In the genomic region with DNA sequence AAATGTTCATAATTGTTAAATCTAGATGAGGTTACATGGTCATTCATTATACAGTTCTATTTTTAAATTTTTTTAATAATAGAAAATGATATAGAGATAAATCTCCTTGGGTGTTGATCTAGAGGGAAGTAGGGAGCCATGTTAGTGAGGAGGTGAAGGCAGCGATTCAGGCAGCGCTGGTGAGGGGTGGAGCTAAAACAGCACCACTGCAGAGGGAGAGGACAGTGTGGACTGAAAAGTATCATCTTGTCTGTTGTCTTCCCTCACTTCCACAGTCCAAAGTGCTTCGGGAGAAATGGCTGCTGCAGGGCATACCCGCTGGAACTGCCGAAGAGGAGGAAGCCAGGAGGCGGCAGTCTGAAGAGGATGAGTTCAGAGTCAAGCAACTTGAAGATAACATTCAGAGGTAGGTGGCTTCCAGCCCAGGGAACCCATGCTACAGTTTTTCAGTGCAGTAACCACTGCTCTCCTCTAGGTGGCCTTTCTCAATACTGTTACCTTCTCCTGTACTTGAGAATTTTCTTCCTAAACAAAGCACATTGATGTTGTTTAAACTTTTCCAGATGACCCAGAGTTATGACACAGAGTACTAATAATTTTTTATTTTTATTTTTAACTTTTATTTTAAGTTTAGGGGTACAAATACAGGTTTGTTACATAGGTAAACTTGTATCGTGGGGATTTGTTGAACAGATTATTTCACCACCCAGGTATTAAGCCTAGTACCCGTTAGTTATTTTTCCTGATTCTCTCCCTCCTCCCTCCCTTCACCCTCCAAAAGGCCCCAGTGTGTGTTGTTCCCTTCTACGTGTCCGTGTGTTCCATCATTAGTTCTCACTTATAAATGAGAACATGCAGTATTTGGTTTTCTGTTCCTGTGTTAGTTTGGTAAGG, we compare ENCODE assay signal across 8 cellular contexts.
DNase-seq lines count a peak whose midpoint lies in the region; ATAC-seq, FAIRE-seq and TF ChIP-seq lines count a peak whose summit lies in the region.

No MANE protein-coding gene starts in this region.

- H3K4ac ChIP-seq in IMR-90 (ENCODE audit: low read depth, low read length), result no peak overlapping the region; the same call in 1 of the 2 replicates

- peak; percentile 44 for TF ChIP-seq RAD21 in IMR-90 (IDR thresholded peaks at IDR 0.05; ENCODE audit: low read length)

- peak; percentile 67 for ATAC-seq in GM19467 (IDR thresholded peaks at IDR 0.05; ENCODE audit: unreplicated experiment)
- ATAC-seq in IMR-90 (ENCODE audit: low read depth), result peak; percentile 71
- no peak for ATAC-seq in HG02610 (IDR thresholded peaks at IDR 0.05; ENCODE audit: unreplicated experiment)
- no peak for ATAC-seq in esophagus mucosa

- H3K9me3 Mint-ChIP-seq in activated CD4-positive, alpha-beta memory T cell treated with anti-CD3 and anti-CD28 coated beads for 36 hours, result no peaks in the 10 kb centered on the region

- CTCF ChIA-PET in IMR-90 (lab: Yijun Ruan, JAX), result interaction anchor here (0.6 to 1.0 kb wide), 4 partner anchors 21 to 415 kb away, joined by 3 read pairs; no protein-coding TSS in a partner anchor
- CTCF ChIA-PET in activated CD4-positive, alpha-beta memory T cell treated with anti-CD3 and anti-CD28 coated beads for 36 hours (lab: Charles Lee), result interaction anchor here (0.6 to 1.3 kb wide), 7 partner anchors 19 to 812 kb away, joined by 3 to 5 read pairs (median 4); no protein-coding TSS in a partner anchor

- H3K4me1 ChIP-seq in IMR-90 (ENCODE audit: control insufficient read depth, insufficient read depth, low read length) (no peaks in the 10 kb centered on the region), hepatocyte (ENCODE audit: insufficient read depth) (no peaks in the 10 kb centered on the region), transverse colon (no peaks in the 10 kb centered on the region)

- no peak overlapping the region for H2BK15ac ChIP-seq in IMR-90 (ENCODE audit: low read depth, low read length)

- H4K5ac ChIP-seq in IMR-90 (ENCODE audit: low read depth, low read length), result no peak overlapping the region

- no peaks in the 10 kb centered on the region for H3K79me2 ChIP-seq in hepatocyte

- H3K36me3 Mint-ChIP-seq in activated CD4-positive, alpha-beta memory T cell treated with anti-CD3 and anti-CD28 coated beads for 36 hours, result no peaks in the 10 kb centered on the region

- H3K4me1 Mint-ChIP-seq in activated CD4-positive, alpha-beta memory T cell treated with anti-CD3 and anti-CD28 coated beads for 36 hours (ENCODE audit: low read depth), result peaks cover 9% of the 10 kb centered on the region

- H3K9me3 ChIP-seq in IMR-90 (ENCODE audit: control insufficient read depth, insufficient read depth, low read length), result no peaks in the 10 kb centered on the region
- H3K9me3 ChIP-seq in hepatocyte (ENCODE audit: low read depth), result no peaks in the 10 kb centered on the region
- no peaks in the 10 kb centered on the region for H3K9me3 ChIP-seq in transverse colon

- H2AK5ac ChIP-seq in IMR-90 (ENCODE audit: low read depth, low read length), result no peak overlapping the region

- H3K4me3 Mint-ChIP-seq in activated CD4-positive, alpha-beta memory T cell treated with anti-CD3 and anti-CD28 coated beads for 36 hours, result peak overlapping the region; percentile 33

- H4K8ac ChIP-seq in IMR-90 (ENCODE audit: low read depth in 2 of 2, low read length in 2 of 2), result peak overlapping the region in 1 of 2 experiments; percentile 28; a peak in 1 of 4 replicates

- POLR2A ChIA-PET in IMR-90 (lab: Charles Lee; ENCODE audit: unreplicated experiment), result no interaction called here
- POLR2A ChIA-PET in activated CD4-positive, alpha-beta memory T cell treated with anti-CD3 and anti-CD28 coated beads for 36 hours (lab: Charles Lee), result no interaction called here

- peak overlapping the region; percentile 71; the same call in 1 of the 2 replicates for H3K14ac ChIP-seq in IMR-90 (replicated peaks; ENCODE audit: low read depth, low read length)

- H3K9me2 ChIP-seq in hepatocyte (replicated peaks; ENCODE audit: insufficient read depth), result no peaks in the 10 kb centered on the region

- no CpG with 5 or more reads among the region's 10 CpGs for WGBS in IMR-90 (ENCODE audit: extremely low coverage in 2 of 2, insufficient read length in 1 of 2), 2 experiments
- WGBS in hepatocyte (ENCODE audit: low lambda C conversion rate, missing lambda C conversion rate), result 76% methylated on average over 10 of the region's 10 CpGs
- WGBS in transverse colon (ENCODE audit: low coverage in 1 of 2), 2 donors, result 80 to 82% methylated on average over 6 to 10 of the region's 10 CpGs

- dilution Hi-C loops in IMR-90 (cut with HindIII; ENCODE audit: low sequenced_read_pairs, unreplicated experiment), result no loop called here

- H3K27ac ChIP-seq in IMR-90 (ENCODE audit: insufficient read depth, low read length) (no peak overlapping the region), hepatocyte (no peak overlapping the region), transverse colon (no peak overlapping the region)

- no peak for TF ChIP-seq POLR2A in IMR-90 (IDR thresholded peaks at IDR 0.05; ENCODE audit: low read depth, low read length)
- TF ChIP-seq POLR2A in transverse colon (IDR thresholded peaks at IDR 0.05), result no peak

- BruUV-seq in IMR-90 (replicated peaks; lab: Mats Ljungman, UMichigan), result no TSS peak

- H4K20me1 ChIP-seq in IMR-90 (ENCODE audit: insufficient read depth, low read length), result peaks cover 3% of the 10 kb centered on the region; the same call in 1 of the 2 replicates
- no peaks in the 10 kb centered on the region for H4K20me1 ChIP-seq in hepatocyte (ENCODE audit: insufficient read depth, poor library complexity, severe bottlenecking)

- H3K36me3 ChIP-seq in IMR-90 (ENCODE audit: control insufficient read depth, insufficient read depth, low read length), result peaks cover 2% of the 10 kb centered on the region; the same call in 1 of the 2 replicates
- no peaks in the 10 kb centered on the region for H3K36me3 ChIP-seq in hepatocyte (replicated peaks; ENCODE audit: insufficient read depth, low read depth)
- H3K36me3 ChIP-seq in transverse colon, result no peaks in the 10 kb centered on the region

- H3K9ac ChIP-seq in IMR-90 (ENCODE audit: low read depth, low read length), result no peak overlapping the region

- peaks cover 18 to 42% of the 10 kb centered on the region in 2 experiments for H3K79me1 ChIP-seq in IMR-90 (ENCODE audit: low read depth in 1 of 2, low read length in 2 of 2)

- DNase-seq in D721Med (ENCODE audit: insufficient read length, low spot score), result peak; percentile 22
- DNase-seq in IMR-90, result peak; percentile 41
- peak; percentile 46 for DNase-seq in activated CD4-positive, alpha-beta memory T cell treated with anti-CD3 and anti-CD28 coated beads for 36 hours
- DNase-seq in hepatocyte (ENCODE audit: low spot score), result peak; percentile 47
- DNase-seq in transverse colon, result no peak

- H2BK120ac ChIP-seq in IMR-90 (ENCODE audit: low read depth, low read length), result no peak overlapping the region

- peak overlapping the region; percentile 84 for H2AK9ac ChIP-seq in IMR-90 (replicated peaks; ENCODE audit: low read depth, low read length, poor library complexity)

- H2AFZ ChIP-seq in IMR-90 (replicated peaks; ENCODE audit: low read length, poor library complexity), result peak overlapping the region; percentile 65
- H2AFZ ChIP-seq in hepatocyte, result no peak overlapping the region

- no peak overlapping the region for H3K56ac ChIP-seq in IMR-90 (ENCODE audit: extremely low read depth, insufficient read depth, low read length)

- H3K9me1 ChIP-seq in IMR-90 (ENCODE audit: insufficient read depth, low read length), result peaks cover 16% of the 10 kb centered on the region

- no peak overlapping the region for H3K23ac ChIP-seq in IMR-90 (ENCODE audit: low read depth, low read length)

- intact Hi-C loops in IMR-90 (cut with micrococcal nuclease) (loop anchor here (10.0 kb wide), 1 partner anchor 116 kb away; no protein-coding TSS in a partner anchor), transverse colon (cut with DNase I; ENCODE audit: low total_unique reads) (no loop called here)
- intact Hi-C loops in activated CD4-positive, alpha-beta memory T cell treated with anti-CD3 and anti-CD28 coated beads for 36 hours (cut with micrococcal nuclease), result loop anchor here (10.0 kb wide), 3 partner anchors 306 to 766 kb away; a partner anchor contains a TSS

- no peak overlapping the region for H2BK5ac ChIP-seq in IMR-90 (ENCODE audit: low read depth, low read length, poor library complexity, severe bottlenecking)

- FAIRE-seq in D721Med (lab: Jason Lieb, UNC), result no peak

- in situ Hi-C loops in IMR-90 (cut with MboI; ENCODE audit: low sequenced_read_pairs), result no loop called here
- in situ Hi-C loops in transverse colon (cut with MboI; ENCODE audit: low pct_ligation_motif_present in 1 of 4, low pct_unique_long_range_greater_than_20kb in 1 of 4, low sequenced_read_pairs in 3 of 4), result no loop called here

- H3K27me3 Mint-ChIP-seq in activated CD4-positive, alpha-beta memory T cell treated with anti-CD3 and anti-CD28 coated beads for 36 hours, result peaks cover 10% of the 10 kb centered on the region

- no peak overlapping the region for H3K4me3 ChIP-seq in IMR-90 (ENCODE audit: insufficient read depth, low read depth, low read length)
- H3K4me3 ChIP-seq in hepatocyte, result no peak overlapping the region
- H3K4me3 ChIP-seq in transverse colon, result no peak overlapping the region

- TF ChIP-seq CTCF in D721Med (IDR thresholded peaks at IDR 0.05; ENCODE audit: insufficient read depth, missing control alignments) (peak; percentile 12), IMR-90 (conservative IDR thresholded peaks at IDR 0.05; ENCODE audit: low read depth, low read length) (peak; percentile 56), hepatocyte (IDR thresholded peaks at IDR 0.05; ENCODE audit: poor library complexity) (peak; percentile 41), transverse colon (IDR thresholded peaks at IDR 0.05) (peak; percentile 25 to 60 (median 55))

- H3K18ac ChIP-seq in IMR-90 (ENCODE audit: low read depth, low read length), result no peak overlapping the region

- H3K27me3 ChIP-seq in IMR-90 (ENCODE audit: control insufficient read depth, insufficient read depth, low read length) (no peaks in the 10 kb centered on the region), hepatocyte (no peaks in the 10 kb centered on the region), transverse colon (no peaks in the 10 kb centered on the region)

- H3K4me2 ChIP-seq in IMR-90 (ENCODE audit: low read depth, low read length) (no peak overlapping the region), hepatocyte (no peak overlapping the region)

- no peak overlapping the region for H4K91ac ChIP-seq in IMR-90 (ENCODE audit: insufficient read depth, low read depth, low read length)

- H2BK20ac ChIP-seq in IMR-90 (ENCODE audit: low read depth, low read length), result no peak overlapping the region

- no peak for TF ChIP-seq EP300 in transverse colon (IDR thresholded peaks at IDR 0.05; ENCODE audit: low read depth)

- H3K27ac Mint-ChIP-seq in activated CD4-positive, alpha-beta memory T cell treated with anti-CD3 and anti-CD28 coated beads for 36 hours, result no peak overlapping the region

TF ChIP-seq in IMR-90, 13 proteins besides CTCF, POLR2A, EP300 and RAD21:
- TF ChIP-seq FOS (IDR thresholded peaks at IDR 0.05; ENCODE audit: low read depth, low read length) (no peak), SMC3 (IDR thresholded peaks at IDR 0.05; ENCODE audit: low read depth, low read length) (peak; percentile 43; the same call in 1 of the 2 replicates)

Comparison
In these comparisons a context has a peak if more than half of its experiments do, and no peak if none do; other contexts are left out.
1. ATAC-seq: peak in GM19467 (single experiment) and IMR-90 (single experiment); none in HG02610 (single experiment) and esophagus mucosa (single experiment).
2. Peak in every context shown above with its lines, with median percentiles within 50 percentile points of each other: CTCF ChIP-seq.